8 cellular contexts compared by ENCODE assay signal in the genomic region with DNA sequence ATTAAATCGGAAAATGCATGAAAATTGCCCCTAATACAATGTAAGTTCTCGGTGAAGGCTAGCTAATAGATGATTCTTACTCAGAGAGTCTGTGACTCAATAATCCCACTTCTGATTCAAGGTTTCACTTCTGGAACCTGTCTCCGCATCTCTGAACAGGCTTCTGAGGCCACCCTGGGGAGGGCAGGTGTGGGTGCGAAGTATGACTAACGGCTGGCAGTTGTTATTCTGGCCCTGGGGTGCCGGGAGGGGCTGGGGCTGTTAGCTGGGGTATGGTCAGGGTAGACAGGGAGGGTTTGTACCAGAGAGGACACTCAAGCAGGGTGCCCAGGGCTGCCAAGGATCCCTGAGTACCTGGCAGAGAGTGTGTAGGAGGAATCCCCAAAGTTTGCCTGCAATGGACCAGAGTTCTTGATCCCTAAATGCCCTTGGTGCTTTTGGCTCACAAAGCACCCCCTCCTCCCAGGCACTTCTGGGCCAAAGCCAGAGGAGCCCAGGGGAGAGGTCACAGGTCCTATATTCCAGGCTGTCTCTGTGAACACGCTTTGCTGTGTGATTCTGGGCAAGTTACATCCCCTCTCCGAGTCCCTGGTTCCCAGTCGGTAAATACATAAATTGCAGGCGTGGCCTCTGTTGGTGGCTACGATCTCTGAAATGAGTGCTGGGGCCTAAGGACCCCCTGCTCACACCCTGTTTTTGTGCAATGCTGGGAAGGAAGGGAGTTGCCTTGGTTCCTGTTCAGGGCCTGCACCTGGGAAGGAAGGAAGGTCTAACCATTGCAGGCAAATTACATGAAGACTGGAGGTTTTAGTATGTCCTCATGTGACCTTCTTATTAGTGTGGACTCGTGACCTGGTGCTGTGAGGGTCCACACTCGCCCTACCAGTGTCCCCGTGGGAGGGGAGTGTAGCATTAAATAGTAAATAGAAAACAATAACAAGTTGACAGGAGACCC. TPM values are rescaled to one million over a fixed set of nuclear protein-coding genes. Genes with fewer than 3 reads are reported as not detected.
DNase-seq lines count a peak whose midpoint lies in the region; ATAC-seq, FAIRE-seq and TF ChIP-seq lines count a peak whose summit lies in the region.

No MANE protein-coding gene starts in this region.

- H3K4me3 Mint-ChIP-seq in T-helper 17 cell (peak overlapping the region; percentile 84), astrocyte (ENCODE audit: unreplicated experiment) (no peak overlapping the region)

- H3K36me3 Mint-ChIP-seq in T-helper 17 cell (ENCODE audit: low read depth), result peaks cover 2% of the 10 kb centered on the region
- H3K36me3 Mint-ChIP-seq in astrocyte (ENCODE audit: low read depth, unreplicated experiment), result peaks cover 30% of the 10 kb centered on the region

- peak; percentile 75 for ATAC-seq in GM18517 (IDR thresholded peaks at IDR 0.05; ENCODE audit: unreplicated experiment)
- ATAC-seq in HG02981 (IDR thresholded peaks at IDR 0.05; ENCODE audit: unreplicated experiment), result peak; percentile 73
- peak; percentile 29 for ATAC-seq in T-helper 17 cell

- no peak for FAIRE-seq in astrocyte (lab: Jason Lieb, UNC)

- H3K4me2 ChIP-seq in astrocyte (ENCODE audit: low read length), result peak overlapping the region; percentile 50

- H2AFZ ChIP-seq in astrocyte (ENCODE audit: low read depth, low read length), result no peak overlapping the region

- peaks cover 14% of the 10 kb centered on the region for H3K9me3 Mint-ChIP-seq in astrocyte (ENCODE audit: unreplicated experiment)

- H3K27me3 ChIP-seq in astrocyte (ENCODE audit: insufficient read depth, low read length) (no peaks in the 10 kb centered on the region), uterus (no peaks in the 10 kb centered on the region)

- peaks cover 47% of the 10 kb centered on the region for H3K4me1 Mint-ChIP-seq in T-helper 17 cell
- H3K4me1 Mint-ChIP-seq in astrocyte (ENCODE audit: low read depth, unreplicated experiment), result peaks cover 15% of the 10 kb centered on the region

- peak overlapping the region; percentile 95 for H3K27ac Mint-ChIP-seq in T-helper 17 cell
- H3K27ac Mint-ChIP-seq in astrocyte (ENCODE audit: unreplicated experiment), result no peak overlapping the region

- H3K27me3 Mint-ChIP-seq in T-helper 17 cell (no peaks in the 10 kb centered on the region), astrocyte (ENCODE audit: low read depth, unreplicated experiment) (peaks cover 1% of the 10 kb centered on the region)

- H3K4me3 ChIP-seq in astrocyte (ENCODE audit: insufficient read depth, low read depth, low read length) (no peak overlapping the region), uterus (no peak overlapping the region)

- H3K79me2 ChIP-seq in astrocyte (ENCODE audit: insufficient read depth, low read length), result no peaks in the 10 kb centered on the region

- peaks cover 6% of the 10 kb centered on the region for H3K36me3 ChIP-seq in astrocyte (ENCODE audit: insufficient read depth, low read length)
- H3K36me3 ChIP-seq in uterus, result no peaks in the 10 kb centered on the region

- H3K27ac ChIP-seq in astrocyte (ENCODE audit: low read depth, low read length) (no peak overlapping the region), uterus (no peak overlapping the region)

- H3K9me3 ChIP-seq in T-helper 17 cell (ENCODE audit: control insufficient read depth, low read length, poor library complexity, severe bottlenecking) (no peaks in the 10 kb centered on the region), astrocyte (ENCODE audit: insufficient read depth, low read depth, low read length) (no peaks in the 10 kb centered on the region), uterus (no peaks in the 10 kb centered on the region)

- DNase-seq in T-helper 17 cell, result peak in 1 of 3 donors; percentile 45
- peak; percentile 59 for DNase-seq in astrocyte (ENCODE audit: low read depth)
- peak; percentile 62 for DNase-seq in stimulated activated CD8-positive, alpha-beta memory T cell treated with anti-CD3 and anti-CD28 coated beads, Interleukin-12 subunit alpha, Interleukin-12 subunit beta, amount 100 ng/mL, for 1 hour (ENCODE audit: low read depth)
- no peak for DNase-seq in A172 (ENCODE audit: low spot score)
- DNase-seq in AG08396 (ENCODE audit: low spot score), result no peak
- no peak for DNase-seq in uterus

- peaks cover 24% of the 10 kb centered on the region for H3K4me1 ChIP-seq in astrocyte (ENCODE audit: insufficient read depth, low read length)
- H3K4me1 ChIP-seq in uterus, result no peaks in the 10 kb centered on the region

- TF ChIP-seq POLR2A in uterus (IDR thresholded peaks at IDR 0.05), result no peak

- H4K20me1 ChIP-seq in astrocyte (ENCODE audit: insufficient read depth, low read length), result no peaks in the 10 kb centered on the region

- no peak for TF ChIP-seq CTCF in astrocyte (IDR thresholded peaks at IDR 0.05; ENCODE audit: insufficient read depth, low read depth, low read length)
- TF ChIP-seq CTCF in uterus (IDR thresholded peaks at IDR 0.05), result no peak

- intact Hi-C loops in uterus (cut with DNase I; ENCODE audit: low total_unique reads), result no loop called here

- no peak overlapping the region for H3K9ac ChIP-seq in astrocyte (ENCODE audit: low read length)

RNA-seq across cellular contexts. Expression of gene CPNE2, which starts 49.9 kb away (rescaled TPM):
- total RNA-seq in T-helper 17 cell (1 to 10 TPM; 2.4 to 4.4 TPM), astrocyte (17.0 and 19.3 TPM in 2 replicates), uterus (10 to 100 TPM; 25.1 to 41.4 (median 40.6) TPM)
- total RNA-seq in A172 (2014; rRNA removed; shearing (Covaris generic)), result 40.5 and 43.0 TPM in 2 replicates

RNA-seq across cellular contexts. Expression of gene NLRC5, which starts 53.1 kb away (rescaled TPM):
- total RNA-seq in T-helper 17 cell, result 100 to 1,000 TPM; 381 to 578 TPM
- 29.9 and 33.1 TPM in 2 replicates for total RNA-seq in astrocyte
- 15.0 and 20.2 TPM in 2 replicates for total RNA-seq in A172 (2014; rRNA removed; shearing (Covaris generic))
- 10 to 100 TPM; 14.9 to 77.0 (median 23.9) TPM for total RNA-seq in uterus

Comparison
In these comparisons a context has a peak if more than half of its experiments do, and no peak if none do; other contexts are left out.
1. DNase-seq: peak in astrocyte (single experiment) and stimulated activated CD8-positive, alpha-beta memory T cell treated with anti-CD3 and anti-CD28 coated beads, Interleukin-12 subunit alpha, Interleukin-12 subunit beta, amount 100 ng/mL, for 1 hour (single experiment); none in A172 (single experiment), AG08396 (single experiment) and uterus (0 of 2).
2. RNA of gene NLRC5, which starts 53.1 kb away (total RNA-seq): 381 to 578 TPM in T-helper 17 cell; 14.9 to 77.0 TPM in uterus, 29.9 to 33.1 TPM in astrocyte and 15.0 to 20.2 TPM in A172; every median in the first group is over 4 times any median in the second.
3. Peak in every context shown above with its lines, with median percentiles within 50 percentile points of each other: ATAC-seq.